In the genomic region with DNA sequence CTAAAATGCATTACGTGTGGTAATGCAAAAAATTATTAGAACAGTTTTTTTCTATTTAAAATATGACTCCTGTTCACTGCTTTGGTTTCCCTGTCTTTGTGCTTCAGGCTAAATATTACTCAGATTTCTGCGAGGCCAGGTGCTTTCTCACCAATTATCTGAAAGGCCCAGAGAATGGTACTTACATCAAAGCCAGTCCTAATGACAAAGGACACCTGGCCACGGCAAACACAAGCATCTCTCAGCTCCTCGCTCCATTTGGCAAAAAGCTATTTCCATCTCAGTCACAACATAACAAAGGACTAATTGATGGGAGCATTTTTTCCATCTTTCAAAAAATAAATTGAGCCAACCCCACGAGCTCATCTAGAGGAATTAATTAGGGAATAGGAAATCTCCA, we compare ENCODE assay signal across 17 cellular contexts.
DNase-seq lines count a peak whose midpoint lies in the region; ATAC-seq and TF ChIP-seq lines count a peak whose summit lies in the region.
"Had no signal": no experiment of that assay in that cellular context is flagged by ENCODE, and none has a peak within 500 bp of the region (broad histone marks: within the 10 kb centered on the region; RNA-seq: fewer than 3 reads in every experiment).

No MANE protein-coding gene starts in this region.

- H3K36me3 ChIP-seq in tibial artery: no peaks in the 10 kb centered on the region
- H3K36me3 ChIP-seq: cardiac muscle cell, right lobe of liver had no signal

- H3K4me1 Mint-ChIP-seq in stimulated activated memory B cell treated with anti-CD40 and anti-IgM and Interleukin-4, amounts not matched to agents 10 μg/mL and 1 μg/mL and 100 μg/mL, for 72 hours: no peaks in the 10 kb centered on the region
- no peaks in the 10 kb centered on the region for H3K4me1 Mint-ChIP-seq in chondrocyte (ENCODE audit: low read depth)
- H3K4me1 Mint-ChIP-seq: activated CD4-positive, alpha-beta memory T cell treated with anti-CD3 and anti-CD28 coated beads, Interleukin-2, amount 10 ng/mL, durations not matched to agents 7 days and 5 days had no signal

- H3K9me3 Mint-ChIP-seq in stimulated activated memory B cell treated with anti-CD40 and anti-IgM and Interleukin-4, amounts not matched to agents 10 μg/mL and 1 μg/mL and 100 μg/mL, for 72 hours: peaks cover 6% of the 10 kb centered on the region
- H3K9me3 Mint-ChIP-seq in chondrocyte (ENCODE audit: low read depth): peaks cover 3% of the 10 kb centered on the region

- no peak overlapping the region for H3K4me3 Mint-ChIP-seq in stimulated activated memory B cell treated with anti-CD40 and anti-IgM and Interleukin-4, amounts not matched to agents 10 μg/mL and 1 μg/mL and 100 μg/mL, for 72 hours
- H3K4me3 Mint-ChIP-seq in chondrocyte (ENCODE audit: unreplicated experiment): no peak overlapping the region
- H3K4me3 Mint-ChIP-seq: activated CD4-positive, alpha-beta memory T cell treated with anti-CD3 and anti-CD28 coated beads, Interleukin-2, amount 10 ng/mL, durations not matched to agents 7 days and 5 days; activated T-cell treated with anti-CD3 and anti-CD28 coated beads, Interleukin-2, amount 50 U/mL, for 72 hours had no signal

- no peaks in the 10 kb centered on the region for H3K27me3 ChIP-seq in tibial artery
- H3K27me3 ChIP-seq: cardiac muscle cell, hepatocyte, right lobe of liver had no signal

- DNase-seq in DMS153 (lab: John Stamatoyannopoulos, UW) (peak; percentile 94), NCI-H146 treated with DMSO at 0.1 percent for 48 hours (lab: John Stamatoyannopoulos, UW; ENCODE audit: unreplicated experiment) (peak; percentile 100), NCI-H524 (lab: John Stamatoyannopoulos, UW) (peak; percentile 40 to 73), chondrocyte (ENCODE audit: low spot score) (no peak), tibial artery (no peak)
- DNase-seq in activated CD4-positive, CD25-positive, alpha-beta regulatory T cell (lab: John Stamatoyannopoulos, UW): no peak
- DNase-seq: activated CD4-positive, alpha-beta memory T cell treated with anti-CD3 and anti-CD28 coated beads, Interleukin-2, amount 10 ng/mL, durations not matched to agents 7 days and 5 days; activated T-cell treated with anti-CD3 and anti-CD28 coated beads, Interleukin-2, amount 50 U/mL, for 72 hours; EL; NCI-H446; right lobe of liver had no signal

- no peak for ATAC-seq in stimulated activated memory B cell treated with anti-CD40 and anti-IgM and Interleukin-4, amounts not matched to agents 10 μg/mL and 1 μg/mL and 100 μg/mL, for 72 hours
- ATAC-seq: activated T-cell treated with anti-CD3 and anti-CD28 coated beads, Interleukin-2, amount 50 U/mL, for 72 hours; right lobe of liver; SK-N-SH treated with all-trans-retinoic acid at 6 μM for 48 hours had no signal

- no peaks in the 10 kb centered on the region for H3K9me3 ChIP-seq in tibial artery
- H3K9me3 ChIP-seq: right lobe of liver had no signal

- no peak for TF ChIP-seq CTCF in chondrocyte (IDR thresholded peaks at IDR 0.05)
- TF ChIP-seq CTCF in tibial artery (IDR thresholded peaks at IDR 0.05): no peak

- H3K36me3 Mint-ChIP-seq in stimulated activated memory B cell treated with anti-CD40 and anti-IgM and Interleukin-4, amounts not matched to agents 10 μg/mL and 1 μg/mL and 100 μg/mL, for 72 hours: no peaks in the 10 kb centered on the region
- no peaks in the 10 kb centered on the region for H3K36me3 Mint-ChIP-seq in chondrocyte (ENCODE audit: low read depth)

- H3K4me3 ChIP-seq in tibial artery: no peak overlapping the region
- H3K4me3 ChIP-seq: cardiac muscle cell, hepatocyte, right lobe of liver had no signal

- H3K4me1 ChIP-seq in tibial artery: no peaks in the 10 kb centered on the region
- H3K4me1 ChIP-seq: right lobe of liver had no signal

- H3K27ac ChIP-seq in cingulate gyrus (ENCODE audit: low read depth, low read length): peak overlapping the region; percentile 56
- H3K27ac ChIP-seq in tibial artery: no peak overlapping the region
- H3K27ac ChIP-seq: cardiac muscle cell, hepatocyte, KMS-11, right lobe of liver had no signal

- intact Hi-C loops in tibial artery (cut with DNase I; ENCODE audit: low total_unique reads): no loop called here

- H3K27me3 Mint-ChIP-seq in stimulated activated memory B cell treated with anti-CD40 and anti-IgM and Interleukin-4, amounts not matched to agents 10 μg/mL and 1 μg/mL and 100 μg/mL, for 72 hours: no peaks in the 10 kb centered on the region
- H3K27me3 Mint-ChIP-seq in chondrocyte (ENCODE audit: low read depth): peaks cover 15% of the 10 kb centered on the region
- H3K27me3 Mint-ChIP-seq: activated CD4-positive, alpha-beta memory T cell treated with anti-CD3 and anti-CD28 coated beads, Interleukin-2, amount 10 ng/mL, durations not matched to agents 7 days and 5 days had no signal

- no peak overlapping the region for H3K27ac Mint-ChIP-seq in stimulated activated memory B cell treated with anti-CD40 and anti-IgM and Interleukin-4, amounts not matched to agents 10 μg/mL and 1 μg/mL and 100 μg/mL, for 72 hours
- H3K27ac Mint-ChIP-seq in chondrocyte (ENCODE audit: unreplicated experiment): no peak overlapping the region
- H3K27ac Mint-ChIP-seq: activated CD4-positive, alpha-beta memory T cell treated with anti-CD3 and anti-CD28 coated beads, Interleukin-2, amount 10 ng/mL, durations not matched to agents 7 days and 5 days; activated T-cell treated with anti-CD3 and anti-CD28 coated beads, Interleukin-2, amount 50 U/mL, for 72 hours had no signal

Comparison
In these comparisons a context has a peak if more than half of its experiments do, and no peak if none do; other contexts are left out.
1. DNase-seq: peak in DMS153 (single experiment), NCI-H146 treated with DMSO at 0.1 percent for 48 hours (single experiment) and NCI-H524 (2 of 2); none in chondrocyte (single experiment), activated CD4-positive, CD25-positive, alpha-beta regulatory T cell (0 of 4) and tibial artery (0 of 2).